In genomic region chr10:80249886-80250285, GRCh38 we compare ENCODE assay signal across 5 cellular contexts. TPM values are rescaled to one million over a fixed set of nuclear protein-coding genes. Genes with fewer than 3 reads are reported as not detected.
"Had no signal": no experiment of that assay in that cellular context is flagged by ENCODE, and none has a peak within 500 bp of the region (broad histone marks: within the 10 kb centered on the region; RNA-seq: fewer than 3 reads in every experiment).

No MANE protein-coding gene starts in this region.

RNA-seq across cellular contexts. Expression of gene MAT1A, which starts 39.6 kb away (rescaled TPM):
- total RNA-seq: activated CD4-positive, alpha-beta memory T cell treated with anti-CD3 and anti-CD28 coated beads, Interleukin-2, amount 10 ng/mL, durations not matched to agents 7 days and 5 days; activated CD8-positive, alpha-beta memory T cell treated with anti-CD3 and anti-CD28 coated beads, Interleukin-2, amount 10 ng/mL, durations not matched to agents 7 days and 5 days; PC-9; SJSA1 had no signal
- polyA plus RNA-seq: IgD-negative memory B cell had no signal
